In the genomic region with DNA sequence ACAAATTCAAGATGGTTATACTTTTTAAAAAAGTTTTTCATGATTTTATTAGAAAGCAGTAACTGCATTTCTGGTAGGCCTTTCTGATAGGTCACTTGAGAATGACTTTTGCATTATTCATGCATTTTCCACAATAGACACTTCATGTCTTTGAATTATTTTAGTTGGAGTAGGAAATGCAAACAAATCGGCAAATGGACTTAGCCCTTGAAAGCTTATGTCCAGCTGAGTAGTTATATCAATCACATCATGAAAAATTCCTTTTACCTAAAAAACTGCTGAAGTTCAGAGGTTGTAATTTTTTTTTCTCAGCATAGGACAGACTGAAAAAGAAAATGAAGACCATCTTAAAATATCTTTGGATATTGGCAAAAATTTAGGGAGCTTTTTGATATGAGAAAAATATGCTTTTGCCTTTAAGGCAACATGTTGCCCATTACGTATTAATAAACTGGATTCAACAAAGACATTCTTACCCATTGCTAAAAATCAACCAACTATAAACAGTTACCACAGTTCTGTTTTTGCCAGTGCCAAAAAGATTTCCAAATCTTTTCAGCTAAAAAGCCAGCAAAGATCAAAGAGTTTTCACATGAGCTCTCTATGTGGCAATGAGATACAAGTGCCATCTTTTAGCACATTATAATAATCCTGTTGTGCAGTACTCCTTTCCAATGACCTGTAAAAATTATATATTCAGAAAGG, we compare ENCODE assay signal across 22 cellular contexts. TPM values are rescaled to one million over a fixed set of nuclear protein-coding genes. Genes with fewer than 3 reads are reported as not detected.
DNase-seq lines count a peak whose midpoint lies in the region; ATAC-seq and TF ChIP-seq lines count a peak whose summit lies in the region.
"Had no signal": no experiment of that assay in that cellular context is flagged by ENCODE, and none has a peak within 500 bp of the region (broad histone marks: within the 10 kb centered on the region; RNA-seq: fewer than 3 reads in every experiment).

No MANE protein-coding gene starts in this region.

- no TSS peak for BruUV-seq in A673 (replicated peaks; lab: Mats Ljungman, UMichigan)

- H3K4me1 Mint-ChIP-seq in neural progenitor cell = peaks cover 57% of the 10 kb centered on the region
- peaks cover 17% of the 10 kb centered on the region for H3K4me1 Mint-ChIP-seq in GM23338
- H3K4me1 Mint-ChIP-seq in stimulated activated naive B cell treated with anti-CD40 and anti-IgM and Interleukin-4, amounts not matched to agents 10 μg/mL and 1 μg/mL and 100 μg/mL, for 72 hours = no peaks in the 10 kb centered on the region
- H3K4me1 Mint-ChIP-seq: CD4-positive, CD25-positive, alpha-beta regulatory T cell had no signal

- peak; percentile 79 for DNase-seq in A673 (ENCODE audit: low spot score)
- DNase-seq in SK-N-MC (ENCODE audit: low read depth, low spot score) = no peak
- DNase-seq in fibroblast of gingiva (ENCODE audit: low read depth) = peak; percentile 42
- no peak for DNase-seq in neural progenitor cell (ENCODE audit: low spot score)
- DNase-seq in GM23338 (ENCODE audit: low spot score) = no peak
- no peak for DNase-seq in stimulated activated naive B cell treated with anti-CD40 and anti-IgM and Interleukin-4, amounts not matched to agents 10 μg/mL and 1 μg/mL and 100 μg/mL, for 72 hours
- DNase-seq in SK-N-DZ (ENCODE audit: low spot score) = no peak
- DNase-seq: CD4-positive, CD25-positive, alpha-beta regulatory T cell; DMS153; DND-41; H7; MV-4-11; NCI-H1105 treated with DMSO at 0.1 percent for 48 hours; NCI-H146; NCI-H1930; NCI-H2107; NCI-H446; NCI-H524 treated with DMSO at 0.1 percent for 48 hours; NCI-H82 had no signal

- H3K9me2 ChIP-seq in GM23338 (ENCODE audit: insufficient read depth) = no peaks in the 10 kb centered on the region

- H3F3A ChIP-seq in neural progenitor cell (ENCODE audit: low read depth) (peaks cover 11% of the 10 kb centered on the region), GM23338 (replicated peaks; ENCODE audit: low read depth) (no peaks in the 10 kb centered on the region; the same call in 1 of the 2 replicates)

- no peak overlapping the region for H2AFZ ChIP-seq in neural progenitor cell (replicated peaks)
- H2AFZ ChIP-seq in GM23338 = no peak overlapping the region

- H3K36me3 ChIP-seq in A673 (ENCODE audit: insufficient read depth, low read length, poor library complexity, severe bottlenecking) (peaks cover 24% of the 10 kb centered on the region), SK-N-MC (ENCODE audit: insufficient read depth, low read length) (peaks cover 42% of the 10 kb centered on the region), neural progenitor cell (no peaks in the 10 kb centered on the region), GM23338 (ENCODE audit: insufficient read depth) (peaks cover 9% of the 10 kb centered on the region; the same call in 1 of the 2 replicates)
- H3K36me3 ChIP-seq: BLaER1 had no signal

- peaks cover 4% of the 10 kb centered on the region for H3K9me3 ChIP-seq in A673 (ENCODE audit: low read depth, low read length, poor library complexity, severe bottlenecking)
- H3K9me3 ChIP-seq in SK-N-MC (ENCODE audit: low read depth, low read length) = no peaks in the 10 kb centered on the region
- no peaks in the 10 kb centered on the region for H3K9me3 ChIP-seq in neural progenitor cell (ENCODE audit: low read depth)
- H3K9me3 ChIP-seq: BLaER1 had no signal

- peaks cover 12% of the 10 kb centered on the region for H3K9me3 Mint-ChIP-seq in neural progenitor cell
- H3K9me3 Mint-ChIP-seq in GM23338 = no peaks in the 10 kb centered on the region
- H3K9me3 Mint-ChIP-seq in stimulated activated naive B cell treated with anti-CD40 and anti-IgM and Interleukin-4, amounts not matched to agents 10 μg/mL and 1 μg/mL and 100 μg/mL, for 72 hours = no peaks in the 10 kb centered on the region

- H3K9ac ChIP-seq in SK-N-MC (ENCODE audit: insufficient read length) (peak overlapping the region; percentile 33), neural progenitor cell (no peak overlapping the region)
- H3K9ac ChIP-seq: BLaER1 had no signal

- CTCF ChIA-PET in A673 (lab: Charles Lee) = interaction anchor here (0.6 to 0.8 kb wide), 2 partner anchors 38 to 127 kb away, joined by 3 to 4 read pairs; no protein-coding TSS in a partner anchor

- H3K27ac Mint-ChIP-seq in neural progenitor cell = peak overlapping the region; percentile 67
- H3K27ac Mint-ChIP-seq in GM23338 = no peak overlapping the region
- H3K27ac Mint-ChIP-seq in stimulated activated naive B cell treated with anti-CD40 and anti-IgM and Interleukin-4, amounts not matched to agents 10 μg/mL and 1 μg/mL and 100 μg/mL, for 72 hours = no peak overlapping the region
- H3K27ac Mint-ChIP-seq: CD4-positive, CD25-positive, alpha-beta regulatory T cell had no signal

- intact Hi-C loops in A673 (cut with micrococcal nuclease; ENCODE audit: unreplicated experiment) = loop anchor here (1.0 to 5.0 kb wide), 5 partner anchors 41 to 335 kb away; no protein-coding TSS in a partner anchor

- H3K27ac ChIP-seq in A673 (ENCODE audit: low read depth, low read length, poor library complexity, severe bottlenecking) (peak overlapping the region; percentile 93), SK-N-MC (peak overlapping the region; percentile 93), neural progenitor cell (no peak overlapping the region), GM23338 (ENCODE audit: low read depth) (no peak overlapping the region)
- H3K27ac ChIP-seq: BLaER1, HL-60 had no signal

- H3K79me2 ChIP-seq in neural progenitor cell (ENCODE audit: low read depth) (no peaks in the 10 kb centered on the region), GM23338 (replicated peaks; ENCODE audit: insufficient read depth) (no peaks in the 10 kb centered on the region)

- H3K4me1 ChIP-seq in A673 (ENCODE audit: insufficient read depth, low read length, poor library complexity, severe bottlenecking) (peaks cover 67% of the 10 kb centered on the region), neural progenitor cell (peaks cover 9% of the 10 kb centered on the region), GM23338 (ENCODE audit: insufficient read depth) (peaks cover 19% of the 10 kb centered on the region)
- H3K4me1 ChIP-seq: BLaER1 had no signal

- H3K27me3 Mint-ChIP-seq in neural progenitor cell (ENCODE audit: insufficient read depth, low read depth) (no peaks in the 10 kb centered on the region), GM23338 (ENCODE audit: insufficient read depth, low read depth, poor library complexity) (peaks cover 5% of the 10 kb centered on the region)
- peaks cover 0 to 9% of the 10 kb centered on the region in 2 donors for H3K27me3 Mint-ChIP-seq in stimulated activated naive B cell treated with anti-CD40 and anti-IgM and Interleukin-4, amounts not matched to agents 10 μg/mL and 1 μg/mL and 100 μg/mL, for 72 hours
- H3K27me3 Mint-ChIP-seq: CD4-positive, CD25-positive, alpha-beta regulatory T cell had no signal

- H3K27me3 ChIP-seq in A673 (replicated peaks; ENCODE audit: insufficient read depth, low read depth, low read length, poor library complexity) (no peaks in the 10 kb centered on the region), neural progenitor cell (no peaks in the 10 kb centered on the region), GM23338 (ENCODE audit: insufficient read depth) (no peaks in the 10 kb centered on the region)
- H3K27me3 ChIP-seq: BLaER1 had no signal

- H4K20me1 ChIP-seq in neural progenitor cell (ENCODE audit: low read depth) = no peaks in the 10 kb centered on the region
- no peaks in the 10 kb centered on the region for H4K20me1 ChIP-seq in GM23338 (replicated peaks; ENCODE audit: insufficient read depth)
- H4K20me1 ChIP-seq: BLaER1 had no signal

- POLR2A ChIA-PET in A673 (lab: Charles Lee; ENCODE audit: low non-redundant PET) = interaction anchor here (0.7 to 1.7 kb wide), 4 partner anchors 16 to 395 kb away, joined by 3 to 10 read pairs (median 6); no protein-coding TSS in a partner anchor

- H3K4me2 ChIP-seq in neural progenitor cell (no peak overlapping the region), GM23338 (no peak overlapping the region)
- H3K4me2 ChIP-seq: BLaER1 had no signal

- TF ChIP-seq CTCF in A673 (conservative IDR thresholded peaks at IDR 0.05; ENCODE audit: low read depth, low read length) (no peak), neural progenitor cell (IDR thresholded peaks at IDR 0.05) (no peak), GM23338 (conservative IDR thresholded peaks at IDR 0.05; ENCODE audit: low read depth in 2 of 2) (no peak)

- H3K4me3 Mint-ChIP-seq in neural progenitor cell (no peak overlapping the region), GM23338 (no peak overlapping the region)
- no peak overlapping the region for H3K4me3 Mint-ChIP-seq in stimulated activated naive B cell treated with anti-CD40 and anti-IgM and Interleukin-4, amounts not matched to agents 10 μg/mL and 1 μg/mL and 100 μg/mL, for 72 hours
- H3K4me3 Mint-ChIP-seq: CD4-positive, CD25-positive, alpha-beta regulatory T cell had no signal

- H3K36me3 Mint-ChIP-seq in neural progenitor cell (peaks cover 54% of the 10 kb centered on the region), GM23338 (ENCODE audit: low read depth) (peaks cover 13% of the 10 kb centered on the region; the same call in 1 of the 3 replicates)
- no peaks in the 10 kb centered on the region for H3K36me3 Mint-ChIP-seq in stimulated activated naive B cell treated with anti-CD40 and anti-IgM and Interleukin-4, amounts not matched to agents 10 μg/mL and 1 μg/mL and 100 μg/mL, for 72 hours
- H3K36me3 Mint-ChIP-seq: CD4-positive, CD25-positive, alpha-beta regulatory T cell had no signal

- no peak for ATAC-seq in GM23338
- no peak for ATAC-seq in stimulated activated naive B cell treated with anti-CD40 and anti-IgM and Interleukin-4, amounts not matched to agents 10 μg/mL and 1 μg/mL and 100 μg/mL, for 72 hours (replicated peaks)
- ATAC-seq: K562 had no signal

- no peak overlapping the region for H3K4me3 ChIP-seq in A673 (ENCODE audit: low read depth, low read length, poor library complexity, severe bottlenecking)
- H3K4me3 ChIP-seq in SK-N-MC = peak overlapping the region; percentile 50
- no peak overlapping the region for H3K4me3 ChIP-seq in neural progenitor cell
- H3K4me3 ChIP-seq in GM23338 = no peak overlapping the region
- H3K4me3 ChIP-seq: BLaER1, K562 had no signal

TF ChIP-seq in GM23338, 12 proteins besides CTCF, POLR2A, EP300 and RAD21 (continues in another document):
- TF ChIP-seq ZNF331 (CRISPR knock-in tag; IDR thresholded peaks at IDR 0.05; ENCODE audit: low read depth) (no peak), POLR2AphosphoS5 (IDR thresholded peaks at IDR 0.05; ENCODE audit: low read depth) (no peak), NANOG (IDR thresholded peaks at IDR 0.05; ENCODE audit: borderline replicate concordance) (no peak), EZH2phosphoT487 (IDR thresholded peaks at IDR 0.05; ENCODE audit: unreplicated experiment) (no peak)

RNA-seq across cellular contexts. Expression of a gene that starts 45.5 kb away (rescaled TPM):
- total RNA-seq in A673 (2021) = 1.8 and 3.6 TPM in 2 replicates
- total RNA-seq in neural progenitor cell (ENCODE audit: low replicate concordance) = 69.0 and 72.8 TPM in 2 replicates
- 0.52 and 1.0 TPM in 2 replicates for total RNA-seq in GM23338 (2014; rRNA removed; shearing (Covaris generic))
- 1.2 and 1.5 TPM in 2 replicates for polyA plus RNA-seq in GM23338 (2016; fragmentation: Nextera tagmentation; extraction: Ambion mirVana)
- polyA plus RNA-seq in SK-N-DZ (2014; cell fraction: cytosol; rRNA removed) = 8.1 and 8.7 TPM in 2 replicates
- 5.3 and 8.6 TPM in 2 replicates for polyA plus RNA-seq in SK-N-DZ (2014; cell fraction: nucleus; rRNA removed)
- total RNA-seq: CD4-positive, CD25-positive, alpha-beta regulatory T cell; K562 had no signal
- polyA plus RNA-seq: CD4-positive, CD25-positive, alpha-beta regulatory T cell had no signal

Comparison
In these comparisons a context has a peak if more than half of its experiments do, and no peak if none do; other contexts are left out.
1. DNase-seq: peak in A673 (single experiment) and fibroblast of gingiva (single experiment); none in SK-N-MC (single experiment), neural progenitor cell (single experiment), GM23338 (single experiment), stimulated activated naive B cell treated with anti-CD40 and anti-IgM and Interleukin-4, amounts not matched to agents 10 μg/mL and 1 μg/mL and 100 μg/mL, for 72 hours (single experiment) and SK-N-DZ (single experiment).
2. H3K27ac ChIP-seq: peak in A673 (single experiment) and SK-N-MC (single experiment); none in neural progenitor cell (single experiment) and GM23338 (single experiment).
3. RNA of a gene that starts 45.5 kb away (total RNA-seq): 69.0 to 72.8 TPM in neural progenitor cell; 1.8 to 3.6 TPM in A673 and 0.52 to 1.0 TPM in GM23338; every median in the first group is over 10 times any median in the second.